ENCODE assay signal across 22 cellular contexts in genomic region chr2:12251749-12252148, GRCh38.
"Had no signal": no experiment of that assay in that cellular context is flagged by ENCODE, and none has a peak within 500 bp of the region (broad histone marks: within the 10 kb centered on the region; RNA-seq: fewer than 3 reads in every experiment).

No MANE protein-coding gene starts in this region.

- ATAC-seq: foreskin keratinocyte; heart right ventricle; left colon; left ventricle myocardium superior; lower lobe of right lung; naive thymus-derived CD8-positive, alpha-beta T cell; sciatic nerve; stimulated activated memory B cell treated with anti-CD40 and anti-IgM and Interleukin-4, amounts not matched to agents 10 μg/mL and 1 μg/mL and 100 μg/mL, for 72 hours; stimulated activated naive CD8-positive, alpha-beta T cell treated with anti-CD3 and anti-CD28 coated beads, Interleukin-15, Interleukin-2, amounts not matched to agents 100 U/mL and 50 U/mL, for 24 hours had no signal

- DNase-seq: colonic mucosa; effector memory CD4-positive, alpha-beta T cell; foreskin keratinocyte; glutamatergic neuron; heart right ventricle; hippocampal formation; islet precursor cell; kidney glomerular epithelial cell; left colon; left ventricle myocardium superior; lower lobe of right lung; naive thymus-derived CD8-positive, alpha-beta T cell; nephron progenitor cell; nucleus accumbens; stimulated activated CD4-positive, alpha-beta T cell treated with anti-CD3 and anti-CD28 coated beads, Interleukin-2, amount 100 ng/mL, for 24 hours; stimulated activated CD4-positive, alpha-beta T cell treated with anti-CD3 and anti-CD28 coated beads, Interleukin-4, amount 100 ng/mL, for 4 hours; stimulated activated naive CD8-positive, alpha-beta T cell treated with anti-CD3 and anti-CD28 coated beads, Interleukin-15, Interleukin-2, amounts not matched to agents 100 U/mL and 50 U/mL, for 24 hours; substantia nigra; testis; tibial artery had no signal
